In genomic region chr6:80976336-80976735, GRCh38 we compare ENCODE assay signal across 27 cellular contexts.
"Had no signal": no experiment of that assay in that cellular context is flagged by ENCODE, and none has a peak within 500 bp of the region (broad histone marks: within the 10 kb centered on the region; RNA-seq: fewer than 3 reads in every experiment).

No MANE protein-coding gene starts in this region.

- H3K79me2 ChIP-seq: hepatocyte had no signal

- ATAC-seq: body of pancreas; gastroesophageal sphincter; mucosa of descending colon; natural killer cell treated with Interleukin-12 subunit alpha and Interleukin-12 subunit beta and Interleukin-15 and Interleukin-18, amount 100 ng/mL, for 72 hours had no signal

- H3K9me3 ChIP-seq: adrenal gland, body of pancreas, colonic mucosa, gastroesophageal sphincter, left ventricle myocardium inferior, right atrium auricular region, suprapubic skin, tibial artery had no signal

- DNase-seq: activated CD4-positive, alpha-beta memory T cell treated with anti-CD3 and anti-CD28 coated beads for 36 hours; activated CD4-positive, alpha-beta T cell treated with anti-CD3 and anti-CD28 coated beads, Interleukin-2, amount 10 ng/mL, durations not matched to agents 24 days and 14 days; activated CD4-positive, CD25-positive, alpha-beta regulatory T cell treated with anti-CD3 and anti-CD28 coated beads, Interleukin-2, amount 50 U/mL, for 72 hours; activated CD8-positive, alpha-beta memory T cell treated with anti-CD3 and anti-CD28 coated beads, Interleukin-2, amount 50 U/mL, for 4 hours; activated effector memory CD4-positive, alpha-beta T cell treated with anti-CD3 and anti-CD28 coated beads, Interleukin-2, amount 50 U/mL, for 16 hours; activated naive CD4-positive, alpha-beta T cell treated with anti-CD3 and anti-CD28 coated beads for 36 hours; activated naive CD8-positive, alpha-beta T cell treated with anti-CD3 and anti-CD28 coated beads for 36 hours; activated T-cell treated with anti-CD3 and anti-CD28 coated beads, Interleukin-2, amount 50 U/mL, for 1 hour; adrenal gland; aorta; body of pancreas; cerebellar nuclear complex; colonic mucosa; effector CD8-positive, alpha-beta T cell; islet precursor cell; left ventricle myocardium inferior; mucosa of descending colon; spleen; stimulated activated naive CD4-positive, alpha-beta T cell; tibial artery had no signal

- H3K4me3 ChIP-seq: adrenal gland, body of pancreas, cardiac muscle cell, colonic mucosa, gastroesophageal sphincter, hepatocyte, left ventricle myocardium inferior, lung, mucosa of descending colon, right atrium auricular region, spleen, suprapubic skin, tibial artery had no signal

- H3K4me2 ChIP-seq: hepatocyte had no signal

- H2AFZ ChIP-seq: hepatocyte had no signal

- H3K36me3 ChIP-seq: adrenal gland, cardiac muscle cell, colonic mucosa, gastroesophageal sphincter, left ventricle myocardium inferior, right atrium auricular region, spleen, suprapubic skin, tibial artery had no signal

- H3K27me3 ChIP-seq: adrenal gland, body of pancreas, cardiac muscle cell, colonic mucosa, gastroesophageal sphincter, hepatocyte, right atrium auricular region, spleen, suprapubic skin, tibial artery had no signal

- H3K4me1 ChIP-seq: adrenal gland, body of pancreas, colonic mucosa, gastroesophageal sphincter, left ventricle myocardium inferior, right atrium auricular region, spleen, suprapubic skin, tibial artery had no signal

- H3K27ac ChIP-seq: adrenal gland, body of pancreas, cardiac muscle cell, colonic mucosa, gastroesophageal sphincter, hepatocyte, left ventricle myocardium inferior, right atrium auricular region, spleen, suprapubic skin, tibial artery had no signal
